In genomic region chr15:82060817-82061216, GRCh38 we compare ENCODE assay signal across 19 cellular contexts. TPM values are rescaled to one million over a fixed set of nuclear protein-coding genes. Genes with fewer than 3 reads are reported as not detected.
DNase-seq lines count a peak whose midpoint lies in the region; ATAC-seq, FAIRE-seq and TF ChIP-seq lines count a peak whose summit lies in the region.
"Had no signal": no experiment of that assay in that cellular context is flagged by ENCODE, and none has a peak within 500 bp of the region (broad histone marks: within the 10 kb centered on the region; RNA-seq: fewer than 3 reads in every experiment).

No MANE protein-coding gene starts in this region.

- POLR2A ChIA-PET in GM12878 (lab: Charles Lee) = no interaction called here

- H3K27me3 Mint-ChIP-seq in naive B cell (peaks cover 36 to 77% (median 72%) of the 10 kb centered on the region in 3 donors), chondrocyte (ENCODE audit: low read depth) (peaks cover 29% of the 10 kb centered on the region)

- no peak overlapping the region for H3K4me3 ChIP-seq in GM12878
- H3K4me3 ChIP-seq: GM23248 had no signal

- H3K79me2 ChIP-seq in GM12878 (ENCODE audit: control insufficient read depth, insufficient read depth, low read length) = no peaks in the 10 kb centered on the region

- TF ChIP-seq POLR2A in GM12891 (IDR thresholded peaks at IDR 0.05; ENCODE audit: low read depth, low read length) = no peak
- TF ChIP-seq POLR2A in GM12878 (IDR thresholded peaks at IDR 0.05; ENCODE audit: low read depth, low read length) = no peak

- no peaks in the 10 kb centered on the region for H3K36me3 ChIP-seq in GM12878 (ENCODE audit: control insufficient read depth in 2 of 2, insufficient read depth in 2 of 2, low read length in 1 of 2)

- no peaks in the 10 kb centered on the region for H3K4me1 ChIP-seq in GM12878 (ENCODE audit: control insufficient read depth, insufficient read depth, low read length)

- H3K27ac ChIP-seq in GM12878 (ENCODE audit: control insufficient read depth, insufficient read depth) = no peak overlapping the region
- H3K27ac ChIP-seq: GM23248 had no signal

- H3K27ac Mint-ChIP-seq in naive B cell (peak overlapping the region in 1 of 6 donors; percentile 65), chondrocyte (ENCODE audit: unreplicated experiment) (no peak overlapping the region)
- H3K27ac Mint-ChIP-seq: CD4-positive, alpha-beta memory T cell; H9 had no signal

- H3K4me3 Mint-ChIP-seq in naive B cell = no peak overlapping the region
- H3K4me3 Mint-ChIP-seq in chondrocyte (ENCODE audit: unreplicated experiment) = no peak overlapping the region
- H3K4me3 Mint-ChIP-seq: CD4-positive, alpha-beta memory T cell had no signal

- TF ChIP-seq RAD21 in GM12878 (IDR thresholded peaks at IDR 0.05; ENCODE audit: insufficient read depth, low read depth, low read length) = no peak

- H3K4me1 Mint-ChIP-seq in naive B cell (peaks cover 4 to 23% (median 14%) of the 10 kb centered on the region in 3 donors), chondrocyte (ENCODE audit: low read depth) (peaks cover 12% of the 10 kb centered on the region)

- no peaks in the 10 kb centered on the region for H4K20me1 ChIP-seq in GM12878 (ENCODE audit: control insufficient read depth, insufficient read depth)

- H3K9me3 ChIP-seq in GM12878 (replicated peaks; ENCODE audit: control insufficient read depth, insufficient read depth, low read length) = no peaks in the 10 kb centered on the region

- H3K36me3 Mint-ChIP-seq in naive B cell (no peaks in the 10 kb centered on the region), chondrocyte (ENCODE audit: low read depth) (no peaks in the 10 kb centered on the region)
- H3K36me3 Mint-ChIP-seq: CD4-positive, alpha-beta memory T cell had no signal

- intact Hi-C loops in GM12878 (cut with micrococcal nuclease; ENCODE audit: unreplicated experiment) = no loop called here

- H3K9me3 Mint-ChIP-seq in naive B cell (peaks cover 0 to 2% (median 0%) of the 10 kb centered on the region in 7 donors), chondrocyte (ENCODE audit: low read depth) (no peaks in the 10 kb centered on the region)
- H3K9me3 Mint-ChIP-seq: CD4-positive, alpha-beta memory T cell; H9 had no signal

- H2AFZ ChIP-seq in GM12878 (ENCODE audit: control insufficient read depth, low read depth, low read length) = no peak overlapping the region
- H2AFZ ChIP-seq: GM23248 had no signal

- H3K27me3 ChIP-seq in GM12878 (replicated peaks in 1 of 2; ENCODE audit: control insufficient read depth in 2 of 2, insufficient read depth in 2 of 2, low read length in 1 of 2) = peaks cover 3 to 9% of the 10 kb centered on the region in 2 experiments; a peak in 1 of 4 replicates

- 35% methylated on average over 5 of the region's 5 CpGs for WGBS in GM12878 (ENCODE audit: insufficient coverage, insufficient replicate concordance, low lambda C conversion rate, missing lambda C conversion rate)

- RAD21 ChIA-PET in GM12878 (lab: Charles Lee; ENCODE audit: unreplicated experiment) = no interaction called here

- DNase-seq in GM12891 (ENCODE audit: insufficient read length, low spot score) = no peak
- DNase-seq in MV-4-11 (lab: John Stamatoyannopoulos, UW) = peak; percentile 15
- DNase-seq in GM12878 (ENCODE audit: low read depth, low spot score) = no peak
- no peak for DNase-seq in naive B cell
- no peak for DNase-seq in G401 (ENCODE audit: low spot score)
- DNase-seq in NK-92 (lab: John Stamatoyannopoulos, UW; ENCODE audit: unreplicated experiment) = no peak
- DNase-seq in chondrocyte (ENCODE audit: low spot score) = no peak
- no peak for DNase-seq in activated CD4-positive, alpha-beta T cell treated with anti-CD3 and anti-CD28 coated beads, Interleukin-2, amount 50 U/mL, for 48 hours
- DNase-seq: C1 segment of cervical spinal cord; Calu3; CD4-positive, alpha-beta memory T cell; DMS53; DMS79 treated with DMSO at 0.1 percent for 48 hours; GDM1; GM23248; H9 had no signal

- no peak overlapping the region for H3K4me2 ChIP-seq in GM12878 (ENCODE audit: control insufficient read depth, insufficient read depth)

- CTCF ChIA-PET in GM12878 (lab: Yijun Ruan, JAX) = no interaction called here

- ATAC-seq in GM12878 (peak; percentile 64), naive B cell (ENCODE audit: low read depth in 2 of 2) (peak; percentile 63 to 68)
- ATAC-seq: HCT116 had no signal

- TF ChIP-seq CTCF in GM12878 (IDR thresholded peaks at IDR 0.05 in 2 of 3, conservative IDR thresholded peaks at IDR 0.05 in 1 of 3; ENCODE audit: control insufficient read depth in 2 of 3, extremely low read depth in 1 of 3, insufficient read depth in 1 of 3, low read depth in 3 of 3, low read length in 3 of 3) (no peak), chondrocyte (IDR thresholded peaks at IDR 0.05) (no peak)

- peak; percentile 45 for FAIRE-seq in GM12891 (lab: Jason Lieb, UNC)
- FAIRE-seq in GM12878 (lab: Jason Lieb, UNC) = no peak
- FAIRE-seq: GM19239, H1 had no signal

- no peak overlapping the region for H3K9ac ChIP-seq in GM12878 (ENCODE audit: control insufficient read depth, insufficient read depth, low read length)
- H3K9ac ChIP-seq: GM23248 had no signal

- no TSS peak for BruUV-seq in GM12878 (replicated peaks; lab: Mats Ljungman, UMichigan)

- SMC1A ChIA-PET in GM12878 (lab: Charles Lee; ENCODE audit: uncharacterized antibody, unreplicated experiment) = interaction anchor here (0.6 kb wide), 1 partner anchor 542 kb away, joined by 3 read pairs; no protein-coding TSS in a partner anchor

- peak in 1 of 2 experiments; percentile 31; a peak in 1 of 4 replicates for TF ChIP-seq EP300 in GM12878 (IDR thresholded peaks at IDR 0.05; ENCODE audit: borderline replicate concordance in 1 of 2, control insufficient read depth in 1 of 2, low read depth in 2 of 2, low read length in 2 of 2)

- in situ Hi-C loops in GM12878 (cut with MboI) = no loop called here
- in situ Hi-C loops in G401 (cut with HindIII; ENCODE audit: low sequenced_read_pairs) = no loop called here

TF ChIP-seq in GM12891, 5 proteins besides CTCF, POLR2A, EP300 and RAD21:
- TF ChIP-seq SPI1 (IDR thresholded peaks at IDR 0.05; ENCODE audit: low read depth, low read length) = peak; percentile 80
- no peak for TF ChIP-seq POU2F2 (IDR thresholded peaks at IDR 0.05; ENCODE audit: low read depth, low read length)
- no peak for TF ChIP-seq TAF1 (IDR thresholded peaks at IDR 0.05; ENCODE audit: low read depth, low read length)

TF ChIP-seq in GM12878, 131 proteins besides CTCF, POLR2A, EP300 and RAD21 (continues in another document):
- TF ChIP-seq CUX1 (IDR thresholded peaks at IDR 0.05; ENCODE audit: insufficient replicate concordance, low read depth, low read length) (no peak), MTA2 (IDR thresholded peaks at IDR 0.05; ENCODE audit: low read depth) (0 out of 2 replicates have a peak, but pooled peaks have one; percentile 15)

RNA-seq across cellular contexts. Expression of gene MEX3B, which starts 15.0 kb away (rescaled TPM):
- not detected for polyA plus RNA-seq in GM12891 (2012; ENCODE audit: low read depth, missing spikeins)
- 0.42 and 0.54 TPM in 2 replicates for total RNA-seq in GM12878 (2013; cell fraction: nucleolus; rRNA removed)
- total RNA-seq in GM12878 (2014; rRNA removed) (0.38 and 0.45 TPM in 2 replicates), GM12878 (2014; rRNA removed; fragmentation: Illumina TruSeq; extraction: Trizol) (0.22 and 0.32 TPM in 2 replicates), GM12878 (2021) (0.72 and 0.90 TPM in 2 replicates), chondrocyte (25.5 to 55.8 TPM (median 52.7 TPM) in 3 replicates)
- not detected for polyA plus RNA-seq in GM12878 (2011; ENCODE audit: low read depth)
- polyA plus RNA-seq in GM12878 (2011; rRNA removed) (1.3 and 1.5 TPM in 2 replicates), GM12878 (2014; fragmentation: Illumina TruSeq; extraction: Trizol) (0.22 and 0.28 TPM in 2 replicates), GM12878 (2014; fragmentation: Nextera tagmentation; extraction: Ambion mirVana) (under 1 TPM; 0.02 to 0.22 TPM), GM12878 (2014; rRNA removed) (0.59 and 0.86 TPM in 2 replicates), GM12878 (2016; fragmentation: Nextera tagmentation; extraction: Ambion mirVana) (under 1 TPM; 0.20 to 0.28 TPM), naive B cell (ENCODE audit: low read depth in 6 of 6) (not detected)
- polyA plus RNA-seq in GM12878 (2011; cell fraction: cytosol; rRNA removed) = 1.3 and 2.4 TPM in 2 replicates
- 6.5 and 8.8 TPM in 2 replicates for polyA plus RNA-seq in GM12878 (2011; cell fraction: nucleus; rRNA removed)
- 0.07 and 0.34 TPM in 2 replicates for polyA plus RNA-seq in GM12878 (2012)
- 0.51 and 1.3 TPM in 2 replicates for polyA minus RNA-seq in GM12878 (2011; rRNA and poly(A)+ RNA removed)
- polyA minus RNA-seq in GM12878 (2011; cell fraction: cytosol; rRNA and poly(A)+ RNA removed) = 0.83 and 1.5 TPM in 2 replicates
- 2.2 and 4.9 TPM in 2 replicates for polyA minus RNA-seq in GM12878 (2011; cell fraction: nucleus; rRNA and poly(A)+ RNA removed)
- not detected in 2 replicates for total RNA-seq in G401 (2014; rRNA removed; shearing (Covaris generic))
- polyA plus RNA-seq: CD4-positive, alpha-beta memory T cell had no signal

Comparison
In these comparisons a context has a peak if more than half of its experiments do, and no peak if none do; other contexts are left out.
1. RNA of gene MEX3B, which starts 15.0 kb away (total RNA-seq): 25.5 to 55.8 TPM in chondrocyte; 0.22 to 0.90 TPM in GM12878 and not detected in G401; every median in the first group is over 10 times any median in the second.